Comparison of ENCODE assay signal across 27 cellular contexts in the genomic region with DNA sequence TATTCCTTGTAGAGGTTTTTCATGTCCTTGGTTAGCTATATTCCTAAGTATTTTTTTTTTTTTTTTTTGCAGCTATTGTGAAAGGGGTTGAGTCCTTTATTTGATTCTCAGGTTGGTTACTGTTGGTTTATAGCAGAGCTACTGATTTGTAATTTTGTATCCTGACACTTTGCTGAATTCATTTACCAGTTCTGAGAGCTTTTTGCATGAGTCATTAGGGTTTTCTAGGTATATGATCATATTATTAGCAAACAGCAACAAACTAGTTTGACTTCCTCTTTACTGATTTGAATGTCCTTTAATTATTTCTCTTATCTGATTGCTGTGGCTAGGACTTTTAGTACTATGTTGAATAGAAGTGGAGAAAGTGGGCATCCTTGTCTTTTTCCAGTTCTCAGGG.
"Had no signal": no experiment of that assay in that cellular context is flagged by ENCODE, and none has a peak within 500 bp of the region (broad histone marks: within the 10 kb centered on the region; RNA-seq: fewer than 3 reads in every experiment).

No MANE protein-coding gene starts in this region.

- H3K36me3 ChIP-seq: esophagus muscularis mucosa, left ventricle myocardium inferior, lower lobe of right lung, prostate gland, tibial nerve, upper lobe of right lung, vagina had no signal

- H3K27me3 Mint-ChIP-seq: naive B cell; stimulated activated naive B cell treated with anti-CD40 and anti-IgM and Interleukin-4, amounts not matched to agents 10 μg/mL and 1 μg/mL and 100 μg/mL, for 72 hours; stimulated activated naive CD8-positive, alpha-beta T cell treated with anti-CD3 and anti-CD28 coated beads, Interleukin-15, amount 100 ng/mL, for 72 hours had no signal

- H3K27ac ChIP-seq: dorsolateral prefrontal cortex, epithelial cell of prostate, esophagus muscularis mucosa, left ventricle myocardium inferior, lower lobe of right lung, parathyroid adenoma, prostate gland, skin epidermis, testis, tibial nerve, upper lobe of right lung, vagina had no signal

- H3K4me3 ChIP-seq: dorsolateral prefrontal cortex, esophagus muscularis mucosa, left ventricle myocardium inferior, lower lobe of right lung, prostate gland, skin epidermis, testis, tibial nerve, upper lobe of right lung, vagina had no signal

- H3K4me1 Mint-ChIP-seq: immature natural killer cell; naive B cell; nephron; stimulated activated naive B cell treated with anti-CD40 and anti-IgM and Interleukin-4, amounts not matched to agents 10 μg/mL and 1 μg/mL and 100 μg/mL, for 72 hours; stimulated activated naive CD8-positive, alpha-beta T cell treated with anti-CD3 and anti-CD28 coated beads, Interleukin-15, amount 100 ng/mL, for 72 hours had no signal

- FAIRE-seq: keratinocyte had no signal

- H3K4me3 Mint-ChIP-seq: immature natural killer cell; naive B cell; nephron; stimulated activated naive B cell treated with anti-CD40 and anti-IgM and Interleukin-4, amounts not matched to agents 10 μg/mL and 1 μg/mL and 100 μg/mL, for 72 hours; stimulated activated naive CD8-positive, alpha-beta T cell treated with anti-CD3 and anti-CD28 coated beads, Interleukin-15, amount 100 ng/mL, for 72 hours had no signal

- ATAC-seq: left cardiac atrium; lower lobe of right lung; sciatic nerve; stimulated activated naive B cell treated with anti-CD40 and anti-IgM and Interleukin-4, amounts not matched to agents 10 μg/mL and 1 μg/mL and 100 μg/mL, for 72 hours; stimulated activated naive CD8-positive, alpha-beta T cell treated with anti-CD3 and anti-CD28 coated beads, Interleukin-15, amount 100 ng/mL, for 72 hours; upper lobe of right lung had no signal

- H3K36me3 Mint-ChIP-seq: naive B cell; stimulated activated naive B cell treated with anti-CD40 and anti-IgM and Interleukin-4, amounts not matched to agents 10 μg/mL and 1 μg/mL and 100 μg/mL, for 72 hours had no signal

- H3K4me1 ChIP-seq: esophagus muscularis mucosa, left ventricle myocardium inferior, lower lobe of right lung, parathyroid adenoma, prostate gland, testis, tibial nerve, upper lobe of right lung, vagina had no signal

- H3K27me3 ChIP-seq: dorsolateral prefrontal cortex, esophagus muscularis mucosa, testis, tibial nerve, upper lobe of right lung, vagina had no signal

- H3K9me3 ChIP-seq: esophagus muscularis mucosa, prostate gland, testis, upper lobe of right lung, vagina had no signal

- H3K9ac ChIP-seq: parathyroid adenoma had no signal

- H2AFZ ChIP-seq: parathyroid adenoma had no signal

- H3K79me2 ChIP-seq: parathyroid adenoma had no signal

- H3K27ac Mint-ChIP-seq: immature natural killer cell; naive B cell; nephron; stimulated activated naive B cell treated with anti-CD40 and anti-IgM and Interleukin-4, amounts not matched to agents 10 μg/mL and 1 μg/mL and 100 μg/mL, for 72 hours; stimulated activated naive CD8-positive, alpha-beta T cell treated with anti-CD3 and anti-CD28 coated beads, Interleukin-15, amount 100 ng/mL, for 72 hours had no signal

- DNase-seq: cortex of kidney; dorsolateral prefrontal cortex; effector CD8-positive, alpha-beta T cell; immature natural killer cell; left cardiac atrium; left ventricle myocardium inferior; lower lobe of right lung; mesendoderm; naive B cell; occipital lobe; retina; stimulated activated CD4-positive, alpha-beta T cell treated with anti-CD3 and anti-CD28 coated beads, Interleukin-2, amount 100 ng/mL, for 24 hours; stimulated activated CD4-positive, alpha-beta T cell treated with anti-CD3 and anti-CD28 coated beads, Interleukin-4, amount 100 ng/mL, for 4 hours; stimulated activated naive B cell treated with anti-CD40 and anti-IgM and Interleukin-4, amounts not matched to agents 10 μg/mL and 1 μg/mL and 100 μg/mL, for 72 hours; stimulated activated naive CD8-positive, alpha-beta T cell treated with anti-CD3 and anti-CD28 coated beads, Interleukin-15, amount 100 ng/mL, for 72 hours; testis; upper lobe of right lung had no signal
